ENCODE assay signal across 1 cellular context in genomic region chr7:27130540-27131389, GRCh38.
A peak's percentile ranks its signal among the peaks of the same experiment; 100 is the strongest.
TF ChIP-seq lines count a peak whose summit lies in the region.

HOXA4 (minus strand) TSS chr7:27130757; CDS start chr7:27130733, 24 bp downstream.

TF ChIP-seq in GM23338, 12 proteins besides CTCF, POLR2A, EP300 and RAD21 (continued from another document):
- TF ChIP-seq, protein P1, sequence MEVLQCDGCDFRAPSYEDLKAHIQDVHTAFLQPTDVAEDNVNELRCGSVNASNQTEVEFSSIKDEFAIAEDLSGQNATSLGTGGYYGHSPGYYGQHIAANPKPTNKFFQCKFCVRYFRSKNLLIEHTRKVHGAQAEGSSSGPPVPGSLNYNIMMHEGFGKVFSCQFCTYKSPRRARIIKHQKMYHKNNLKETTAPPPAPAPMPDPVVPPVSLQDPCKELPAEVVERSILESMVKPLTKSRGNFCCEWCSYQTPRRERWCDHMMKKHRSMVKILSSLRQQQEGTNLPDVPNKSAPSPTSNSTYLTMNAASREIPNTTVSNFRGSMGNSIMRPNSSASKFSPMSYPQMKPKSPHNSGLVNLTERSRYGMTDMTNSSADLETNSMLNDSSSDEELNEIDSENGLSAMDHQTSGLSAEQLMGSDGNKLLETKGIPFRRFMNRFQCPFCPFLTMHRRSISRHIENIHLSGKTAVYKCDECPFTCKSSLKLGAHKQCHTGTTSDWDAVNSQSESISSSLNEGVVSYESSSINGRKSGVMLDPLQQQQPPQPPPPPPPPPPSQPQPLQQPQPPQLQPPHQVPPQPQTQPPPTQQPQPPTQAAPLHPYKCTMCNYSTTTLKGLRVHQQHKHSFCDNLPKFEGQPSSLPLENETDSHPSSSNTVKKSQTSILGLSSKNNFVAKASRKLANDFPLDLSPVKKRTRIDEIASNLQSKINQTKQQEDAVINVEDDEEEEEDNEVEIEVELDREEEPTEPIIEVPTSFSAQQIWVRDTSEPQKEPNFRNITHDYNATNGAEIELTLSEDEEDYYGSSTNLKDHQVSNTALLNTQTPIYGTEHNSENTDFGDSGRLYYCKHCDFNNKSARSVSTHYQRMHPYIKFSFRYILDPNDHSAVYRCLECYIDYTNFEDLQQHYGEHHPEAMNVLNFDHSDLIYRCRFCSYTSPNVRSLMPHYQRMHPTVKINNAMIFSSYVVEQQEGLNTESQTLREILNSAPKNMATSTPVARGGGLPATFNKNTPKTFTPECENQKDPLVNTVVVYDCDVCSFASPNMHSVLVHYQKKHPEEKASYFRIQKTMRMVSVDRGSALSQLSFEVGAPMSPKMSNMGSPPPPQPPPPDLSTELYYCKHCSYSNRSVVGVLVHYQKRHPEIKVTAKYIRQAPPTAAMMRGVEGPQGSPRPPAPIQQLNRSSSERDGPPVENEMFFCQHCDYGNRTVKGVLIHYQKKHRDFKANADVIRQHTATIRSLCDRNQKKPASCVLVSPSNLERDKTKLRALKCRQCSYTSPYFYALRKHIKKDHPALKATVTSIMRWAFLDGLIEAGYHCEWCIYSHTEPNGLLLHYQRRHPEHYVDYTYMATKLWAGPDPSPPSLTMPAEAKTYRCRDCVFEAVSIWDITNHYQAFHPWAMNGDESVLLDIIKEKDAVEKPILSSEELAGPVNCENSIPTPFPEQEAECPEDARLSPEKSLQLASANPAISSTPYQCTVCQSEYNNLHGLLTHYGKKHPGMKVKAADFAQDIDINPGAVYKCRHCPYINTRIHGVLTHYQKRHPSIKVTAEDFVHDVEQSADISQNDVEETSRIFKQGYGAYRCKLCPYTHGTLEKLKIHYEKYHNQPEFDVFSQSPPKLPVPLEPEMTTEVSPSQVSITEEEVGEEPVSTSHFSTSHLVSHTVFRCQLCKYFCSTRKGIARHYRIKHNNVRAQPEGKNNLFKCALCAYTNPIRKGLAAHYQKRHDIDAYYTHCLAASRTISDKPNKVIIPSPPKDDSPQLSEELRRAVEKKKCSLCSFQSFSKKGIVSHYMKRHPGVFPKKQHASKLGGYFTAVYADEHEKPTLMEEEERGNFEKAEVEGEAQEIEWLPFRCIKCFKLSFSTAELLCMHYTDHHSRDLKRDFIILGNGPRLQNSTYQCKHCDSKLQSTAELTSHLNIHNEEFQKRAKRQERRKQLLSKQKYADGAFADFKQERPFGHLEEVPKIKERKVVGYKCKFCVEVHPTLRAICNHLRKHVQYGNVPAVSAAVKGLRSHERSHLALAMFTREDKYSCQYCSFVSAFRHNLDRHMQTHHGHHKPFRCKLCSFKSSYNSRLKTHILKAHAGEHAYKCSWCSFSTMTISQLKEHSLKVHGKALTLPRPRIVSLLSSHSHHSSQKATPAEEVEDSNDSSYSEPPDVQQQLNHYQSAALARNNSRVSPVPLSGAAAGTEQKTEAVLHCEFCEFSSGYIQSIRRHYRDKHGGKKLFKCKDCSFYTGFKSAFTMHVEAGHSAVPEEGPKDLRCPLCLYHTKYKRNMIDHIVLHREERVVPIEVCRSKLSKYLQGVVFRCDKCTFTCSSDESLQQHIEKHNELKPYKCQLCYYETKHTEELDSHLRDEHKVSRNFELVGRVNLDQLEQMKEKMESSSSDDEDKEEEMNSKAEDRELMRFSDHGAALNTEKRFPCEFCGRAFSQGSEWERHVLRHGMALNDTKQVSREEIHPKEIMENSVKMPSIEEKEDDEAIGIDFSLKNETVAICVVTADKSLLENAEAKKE (CRISPR knock-in tag; IDR thresholded peaks at IDR 0.05), result no peak
- no peak for TF ChIP-seq JUNB (IDR thresholded peaks at IDR 0.05; ENCODE audit: unreplicated experiment)
- TF ChIP-seq NANOG (IDR thresholded peaks at IDR 0.05; ENCODE audit: borderline replicate concordance), result no peak
- TF ChIP-seq EZH2 (IDR thresholded peaks at IDR 0.05; ENCODE audit: low read depth, unreplicated experiment), result peak; percentile 89
- no peak for TF ChIP-seq ETS1 (IDR thresholded peaks at IDR 0.05)
- TF ChIP-seq STAT1 (IDR thresholded peaks at IDR 0.05; ENCODE audit: unreplicated experiment), result no peak
- no peak for TF ChIP-seq CREB1 (CRISPR knock-in tag; IDR thresholded peaks at IDR 0.05; ENCODE audit: low read depth)
- TF ChIP-seq, protein P2, sequence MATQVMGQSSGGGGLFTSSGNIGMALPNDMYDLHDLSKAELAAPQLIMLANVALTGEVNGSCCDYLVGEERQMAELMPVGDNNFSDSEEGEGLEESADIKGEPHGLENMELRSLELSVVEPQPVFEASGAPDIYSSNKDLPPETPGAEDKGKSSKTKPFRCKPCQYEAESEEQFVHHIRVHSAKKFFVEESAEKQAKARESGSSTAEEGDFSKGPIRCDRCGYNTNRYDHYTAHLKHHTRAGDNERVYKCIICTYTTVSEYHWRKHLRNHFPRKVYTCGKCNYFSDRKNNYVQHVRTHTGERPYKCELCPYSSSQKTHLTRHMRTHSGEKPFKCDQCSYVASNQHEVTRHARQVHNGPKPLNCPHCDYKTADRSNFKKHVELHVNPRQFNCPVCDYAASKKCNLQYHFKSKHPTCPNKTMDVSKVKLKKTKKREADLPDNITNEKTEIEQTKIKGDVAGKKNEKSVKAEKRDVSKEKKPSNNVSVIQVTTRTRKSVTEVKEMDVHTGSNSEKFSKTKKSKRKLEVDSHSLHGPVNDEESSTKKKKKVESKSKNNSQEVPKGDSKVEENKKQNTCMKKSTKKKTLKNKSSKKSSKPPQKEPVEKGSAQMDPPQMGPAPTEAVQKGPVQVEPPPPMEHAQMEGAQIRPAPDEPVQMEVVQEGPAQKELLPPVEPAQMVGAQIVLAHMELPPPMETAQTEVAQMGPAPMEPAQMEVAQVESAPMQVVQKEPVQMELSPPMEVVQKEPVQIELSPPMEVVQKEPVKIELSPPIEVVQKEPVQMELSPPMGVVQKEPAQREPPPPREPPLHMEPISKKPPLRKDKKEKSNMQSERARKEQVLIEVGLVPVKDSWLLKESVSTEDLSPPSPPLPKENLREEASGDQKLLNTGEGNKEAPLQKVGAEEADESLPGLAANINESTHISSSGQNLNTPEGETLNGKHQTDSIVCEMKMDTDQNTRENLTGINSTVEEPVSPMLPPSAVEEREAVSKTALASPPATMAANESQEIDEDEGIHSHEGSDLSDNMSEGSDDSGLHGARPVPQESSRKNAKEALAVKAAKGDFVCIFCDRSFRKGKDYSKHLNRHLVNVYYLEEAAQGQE (IDR thresholded peaks at IDR 0.05; ENCODE audit: unreplicated experiment), result no peak
- no peak for TF ChIP-seq ZNF114 (CRISPR knock-in tag; IDR thresholded peaks at IDR 0.05)
- no peak for TF ChIP-seq ZNF331 (CRISPR knock-in tag; IDR thresholded peaks at IDR 0.05; ENCODE audit: low read depth)
- TF ChIP-seq POLR2AphosphoS5 (IDR thresholded peaks at IDR 0.05; ENCODE audit: low read depth), result no peak
